1 cellular context compared by ENCODE assay signal in genomic region chr3:155854147-155854940, GRCh38.
TF ChIP-seq lines count a peak whose summit lies in the region.

SLC33A1 (minus strand) TSS chr3:155854427; CDS start chr3:155853997, 430 bp downstream.

TF ChIP-seq in HepG2, 621 proteins besides CTCF, POLR2A, EP300 and RAD21 (continued from another document and continues in another):
- TF ChIP-seq, protein P1, sequence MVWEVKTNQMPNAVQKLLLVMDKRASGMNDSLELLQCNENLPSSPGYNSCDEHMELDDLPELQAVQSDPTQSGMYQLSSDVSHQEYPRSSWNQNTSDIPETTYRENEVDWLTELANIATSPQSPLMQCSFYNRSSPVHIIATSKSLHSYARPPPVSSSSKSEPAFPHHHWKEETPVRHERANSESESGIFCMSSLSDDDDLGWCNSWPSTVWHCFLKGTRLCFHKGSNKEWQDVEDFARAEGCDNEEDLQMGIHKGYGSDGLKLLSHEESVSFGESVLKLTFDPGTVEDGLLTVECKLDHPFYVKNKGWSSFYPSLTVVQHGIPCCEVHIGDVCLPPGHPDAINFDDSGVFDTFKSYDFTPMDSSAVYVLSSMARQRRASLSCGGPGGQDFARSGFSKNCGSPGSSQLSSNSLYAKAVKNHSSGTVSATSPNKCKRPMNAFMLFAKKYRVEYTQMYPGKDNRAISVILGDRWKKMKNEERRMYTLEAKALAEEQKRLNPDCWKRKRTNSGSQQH (CRISPR knock-in tag; IDR thresholded peaks at IDR 0.05; ENCODE audit: low read depth) = peak; percentile 94; the same call in 1 of the 2 replicates
- peak; percentile 78; the same call in 1 of the 2 replicates for TF ChIP-seq ZNF577 (CRISPR knock-in tag; IDR thresholded peaks at IDR 0.05; ENCODE audit: borderline replicate concordance, low read depth)
- TF ChIP-seq ZNF138 (CRISPR knock-in tag; IDR thresholded peaks at IDR 0.05; ENCODE audit: low read depth) = peak; percentile 65; the same call in 1 of the 2 replicates
- peak; percentile 98 for TF ChIP-seq HDAC1 (CRISPR knock-in tag; IDR thresholded peaks at IDR 0.05)
- peak; percentile 98 for TF ChIP-seq GABPA (IDR thresholded peaks at IDR 0.05; ENCODE audit: low read depth, low read length)
- peak; percentile 99 for TF ChIP-seq GABPA (CRISPR knock-in tag; IDR thresholded peaks at IDR 0.05; ENCODE audit: low read depth)
- TF ChIP-seq PHF5A (CRISPR knock-in tag; IDR thresholded peaks at IDR 0.05; ENCODE audit: low read depth, unreplicated experiment) = peak; percentile 95
- TF ChIP-seq CREM (IDR thresholded peaks at IDR 0.05) = peak; percentile 83
- no peak for TF ChIP-seq CREM (CRISPR knock-in tag; IDR thresholded peaks at IDR 0.05)
- peak; percentile 84 for TF ChIP-seq ZBTB33 (CRISPR knock-in tag; IDR thresholded peaks at IDR 0.05)
- TF ChIP-seq POGZ (CRISPR knock-in tag; IDR thresholded peaks at IDR 0.05) = peak; percentile 99
- TF ChIP-seq, protein P2, sequence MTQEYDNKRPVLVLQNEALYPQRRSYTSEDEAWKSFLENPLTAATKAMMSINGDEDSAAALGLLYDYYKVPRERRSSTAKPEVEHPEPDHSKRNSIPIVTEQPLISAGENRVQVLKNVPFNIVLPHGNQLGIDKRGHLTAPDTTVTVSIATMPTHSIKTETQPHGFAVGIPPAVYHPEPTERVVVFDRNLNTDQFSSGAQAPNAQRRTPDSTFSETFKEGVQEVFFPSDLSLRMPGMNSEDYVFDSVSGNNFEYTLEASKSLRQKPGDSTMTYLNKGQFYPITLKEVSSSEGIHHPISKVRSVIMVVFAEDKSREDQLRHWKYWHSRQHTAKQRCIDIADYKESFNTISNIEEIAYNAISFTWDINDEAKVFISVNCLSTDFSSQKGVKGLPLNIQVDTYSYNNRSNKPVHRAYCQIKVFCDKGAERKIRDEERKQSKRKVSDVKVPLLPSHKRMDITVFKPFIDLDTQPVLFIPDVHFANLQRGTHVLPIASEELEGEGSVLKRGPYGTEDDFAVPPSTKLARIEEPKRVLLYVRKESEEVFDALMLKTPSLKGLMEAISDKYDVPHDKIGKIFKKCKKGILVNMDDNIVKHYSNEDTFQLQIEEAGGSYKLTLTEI (CRISPR knock-in tag; conservative IDR thresholded peaks at IDR 0.05) = no peak
- TF ChIP-seq PREB (CRISPR knock-in tag; IDR thresholded peaks at IDR 0.05) = no peak
- TF ChIP-seq ZNF790 (CRISPR knock-in tag; IDR thresholded peaks at IDR 0.05; ENCODE audit: borderline replicate concordance) = no peak
- TF ChIP-seq ZNF552 (CRISPR knock-in tag; IDR thresholded peaks at IDR 0.05; ENCODE audit: borderline replicate concordance) = peak; percentile 84
- no peak for TF ChIP-seq TMF1 (CRISPR knock-in tag; IDR thresholded peaks at IDR 0.05; ENCODE audit: low read depth)
- TF ChIP-seq ZNF792 (CRISPR knock-in tag; IDR thresholded peaks at IDR 0.05) = peak; percentile 82
- peak; percentile 98 for TF ChIP-seq SAP130 (CRISPR knock-in tag; IDR thresholded peaks at IDR 0.05; ENCODE audit: low read depth)
- TF ChIP-seq RFX1 (IDR thresholded peaks at IDR 0.05) = no peak
- TF ChIP-seq FLYWCH1 (CRISPR knock-in tag; IDR thresholded peaks at IDR 0.05) = no peak
- no peak; the same call in 1 of the 2 replicates for TF ChIP-seq ATF5 (CRISPR knock-in tag; IDR thresholded peaks at IDR 0.05; ENCODE audit: low read depth)
- TF ChIP-seq ZNF773 (CRISPR knock-in tag; IDR thresholded peaks at IDR 0.05; ENCODE audit: borderline replicate concordance) = no peak
- TF ChIP-seq KDM5A (IDR thresholded peaks at IDR 0.05; ENCODE audit: borderline replicate concordance, low read length) = peak; percentile 91
- TF ChIP-seq SOX5 (CRISPR knock-in tag; IDR thresholded peaks at IDR 0.05; ENCODE audit: borderline replicate concordance) = peak; percentile 88
- peak; percentile 96 for TF ChIP-seq CCAR2 (optimal IDR thresholded peaks at IDR 0.05; ENCODE audit: low read depth, low read length)
- TF ChIP-seq, protein P3, sequence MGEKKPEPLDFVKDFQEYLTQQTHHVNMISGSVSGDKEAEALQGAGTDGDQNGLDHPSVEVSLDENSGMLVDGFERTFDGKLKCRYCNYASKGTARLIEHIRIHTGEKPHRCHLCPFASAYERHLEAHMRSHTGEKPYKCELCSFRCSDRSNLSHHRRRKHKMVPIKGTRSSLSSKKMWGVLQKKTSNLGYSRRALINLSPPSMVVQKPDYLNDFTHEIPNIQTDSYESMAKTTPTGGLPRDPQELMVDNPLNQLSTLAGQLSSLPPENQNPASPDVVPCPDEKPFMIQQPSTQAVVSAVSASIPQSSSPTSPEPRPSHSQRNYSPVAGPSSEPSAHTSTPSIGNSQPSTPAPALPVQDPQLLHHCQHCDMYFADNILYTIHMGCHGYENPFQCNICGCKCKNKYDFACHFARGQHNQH (CRISPR knock-in tag; IDR thresholded peaks at IDR 0.05) = peak; percentile 93
- TF ChIP-seq NCOA5 (CRISPR knock-in tag; IDR thresholded peaks at IDR 0.05) = no peak
- TF ChIP-seq SIX4 (CRISPR knock-in tag; IDR thresholded peaks at IDR 0.05) = peak; percentile 63
- no peak for TF ChIP-seq U2AF2 (IDR thresholded peaks at IDR 0.05; ENCODE audit: low read depth, low read length)
- no peak for TF ChIP-seq PRPF4 (IDR thresholded peaks at IDR 0.05; ENCODE audit: low read depth, low read length, poor library complexity, severe bottlenecking)
- TF ChIP-seq HOXD1 (CRISPR knock-in tag; IDR thresholded peaks at IDR 0.05) = no peak; the same call in 1 of the 2 replicates
- TF ChIP-seq, protein P4, sequence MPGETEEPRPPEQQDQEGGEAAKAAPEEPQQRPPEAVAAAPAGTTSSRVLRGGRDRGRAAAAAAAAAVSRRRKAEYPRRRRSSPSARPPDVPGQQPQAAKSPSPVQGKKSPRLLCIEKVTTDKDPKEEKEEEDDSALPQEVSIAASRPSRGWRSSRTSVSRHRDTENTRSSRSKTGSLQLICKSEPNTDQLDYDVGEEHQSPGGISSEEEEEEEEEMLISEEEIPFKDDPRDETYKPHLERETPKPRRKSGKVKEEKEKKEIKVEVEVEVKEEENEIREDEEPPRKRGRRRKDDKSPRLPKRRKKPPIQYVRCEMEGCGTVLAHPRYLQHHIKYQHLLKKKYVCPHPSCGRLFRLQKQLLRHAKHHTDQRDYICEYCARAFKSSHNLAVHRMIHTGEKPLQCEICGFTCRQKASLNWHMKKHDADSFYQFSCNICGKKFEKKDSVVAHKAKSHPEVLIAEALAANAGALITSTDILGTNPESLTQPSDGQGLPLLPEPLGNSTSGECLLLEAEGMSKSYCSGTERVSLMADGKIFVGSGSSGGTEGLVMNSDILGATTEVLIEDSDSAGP (CRISPR knock-in tag; IDR thresholded peaks at IDR 0.05; ENCODE audit: borderline replicate concordance) = peak; percentile 96
- peak; percentile 92 for TF ChIP-seq ETV5 (CRISPR knock-in tag; IDR thresholded peaks at IDR 0.05; ENCODE audit: borderline replicate concordance)
- no peak for TF ChIP-seq ZSCAN20 (CRISPR knock-in tag; IDR thresholded peaks at IDR 0.05; ENCODE audit: borderline replicate concordance)
- peak; percentile 87; the same call in 1 of the 2 replicates for TF ChIP-seq ZNF782 (CRISPR knock-in tag; IDR thresholded peaks at IDR 0.05; ENCODE audit: borderline replicate concordance)
- no peak; the same call in 1 of the 2 replicates for TF ChIP-seq ZNF616 (CRISPR knock-in tag; IDR thresholded peaks at IDR 0.05; ENCODE audit: low read depth)
- TF ChIP-seq, protein P5, sequence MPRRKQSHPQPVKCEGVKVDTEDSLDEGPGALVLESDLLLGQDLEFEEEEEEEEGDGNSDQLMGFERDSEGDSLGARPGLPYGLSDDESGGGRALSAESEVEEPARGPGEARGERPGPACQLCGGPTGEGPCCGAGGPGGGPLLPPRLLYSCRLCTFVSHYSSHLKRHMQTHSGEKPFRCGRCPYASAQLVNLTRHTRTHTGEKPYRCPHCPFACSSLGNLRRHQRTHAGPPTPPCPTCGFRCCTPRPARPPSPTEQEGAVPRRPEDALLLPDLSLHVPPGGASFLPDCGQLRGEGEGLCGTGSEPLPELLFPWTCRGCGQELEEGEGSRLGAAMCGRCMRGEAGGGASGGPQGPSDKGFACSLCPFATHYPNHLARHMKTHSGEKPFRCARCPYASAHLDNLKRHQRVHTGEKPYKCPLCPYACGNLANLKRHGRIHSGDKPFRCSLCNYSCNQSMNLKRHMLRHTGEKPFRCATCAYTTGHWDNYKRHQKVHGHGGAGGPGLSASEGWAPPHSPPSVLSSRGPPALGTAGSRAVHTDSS (CRISPR knock-in tag; conservative IDR thresholded peaks at IDR 0.05) = no peak
- TF ChIP-seq MBNL3 (CRISPR knock-in tag; conservative IDR thresholded peaks at IDR 0.05) = no peak
- peak; percentile 64; the same call in 1 of the 2 replicates for TF ChIP-seq ZNF547 (CRISPR knock-in tag; IDR thresholded peaks at IDR 0.05)
- no peak for TF ChIP-seq NBN (conservative IDR thresholded peaks at IDR 0.05)
- no peak; the same call in 1 of the 2 replicates for TF ChIP-seq ZSCAN22 (CRISPR knock-in tag; IDR thresholded peaks at IDR 0.05)
- TF ChIP-seq, protein P6, sequence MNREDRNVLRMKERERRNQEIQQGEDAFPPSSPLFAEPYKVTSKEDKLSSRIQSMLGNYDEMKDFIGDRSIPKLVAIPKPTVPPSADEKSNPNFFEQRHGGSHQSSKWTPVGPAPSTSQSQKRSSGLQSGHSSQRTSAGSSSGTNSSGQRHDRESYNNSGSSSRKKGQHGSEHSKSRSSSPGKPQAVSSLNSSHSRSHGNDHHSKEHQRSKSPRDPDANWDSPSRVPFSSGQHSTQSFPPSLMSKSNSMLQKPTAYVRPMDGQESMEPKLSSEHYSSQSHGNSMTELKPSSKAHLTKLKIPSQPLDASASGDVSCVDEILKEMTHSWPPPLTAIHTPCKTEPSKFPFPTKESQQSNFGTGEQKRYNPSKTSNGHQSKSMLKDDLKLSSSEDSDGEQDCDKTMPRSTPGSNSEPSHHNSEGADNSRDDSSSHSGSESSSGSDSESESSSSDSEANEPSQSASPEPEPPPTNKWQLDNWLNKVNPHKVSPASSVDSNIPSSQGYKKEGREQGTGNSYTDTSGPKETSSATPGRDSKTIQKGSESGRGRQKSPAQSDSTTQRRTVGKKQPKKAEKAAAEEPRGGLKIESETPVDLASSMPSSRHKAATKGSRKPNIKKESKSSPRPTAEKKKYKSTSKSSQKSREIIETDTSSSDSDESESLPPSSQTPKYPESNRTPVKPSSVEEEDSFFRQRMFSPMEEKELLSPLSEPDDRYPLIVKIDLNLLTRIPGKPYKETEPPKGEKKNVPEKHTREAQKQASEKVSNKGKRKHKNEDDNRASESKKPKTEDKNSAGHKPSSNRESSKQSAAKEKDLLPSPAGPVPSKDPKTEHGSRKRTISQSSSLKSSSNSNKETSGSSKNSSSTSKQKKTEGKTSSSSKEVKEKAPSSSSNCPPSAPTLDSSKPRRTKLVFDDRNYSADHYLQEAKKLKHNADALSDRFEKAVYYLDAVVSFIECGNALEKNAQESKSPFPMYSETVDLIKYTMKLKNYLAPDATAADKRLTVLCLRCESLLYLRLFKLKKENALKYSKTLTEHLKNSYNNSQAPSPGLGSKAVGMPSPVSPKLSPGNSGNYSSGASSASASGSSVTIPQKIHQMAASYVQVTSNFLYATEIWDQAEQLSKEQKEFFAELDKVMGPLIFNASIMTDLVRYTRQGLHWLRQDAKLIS (CRISPR knock-in tag; IDR thresholded peaks at IDR 0.05) = no peak; the same call in 1 of the 2 replicates
- peak in 1 of 2 experiments; percentile 99; a peak in 2 of 4 replicates for TF ChIP-seq KLF16 (CRISPR knock-in tag; IDR thresholded peaks at IDR 0.05)
- TF ChIP-seq NCOA2 (CRISPR knock-in tag; IDR thresholded peaks at IDR 0.05) = peak; percentile 77
- TF ChIP-seq ELF4 (CRISPR knock-in tag; IDR thresholded peaks at IDR 0.05; ENCODE audit: borderline replicate concordance) = 0 out of 2 replicates have a peak, but pooled peaks have one; percentile 44
- peak; percentile 59; the same call in 1 of the 2 replicates for TF ChIP-seq MYNN (CRISPR knock-in tag; IDR thresholded peaks at IDR 0.05; ENCODE audit: low read depth)
- peak; percentile 84 for TF ChIP-seq MIER2 (CRISPR knock-in tag; IDR thresholded peaks at IDR 0.05)
